In genomic region chr14:30283822-30284446, GRCh38 we compare ENCODE assay signal across 8 cellular contexts.
DNase-seq lines count a peak whose midpoint lies in the region; ATAC-seq and TF ChIP-seq lines count a peak whose summit lies in the region.

No MANE protein-coding gene starts in this region.

- H3K36me3 ChIP-seq in mammary epithelial cell (ENCODE audit: insufficient read depth, low read length) (no peaks in the 10 kb centered on the region), aorta (ENCODE audit: control insufficient read depth in 1 of 2, insufficient read depth in 2 of 2, low read length in 1 of 2) (no peaks in the 10 kb centered on the region)

- CTCF ChIA-PET in mammary epithelial cell (lab: Charles Lee; ENCODE audit: low non-redundant PET), result interaction anchor here (0.5 to 0.9 kb wide), 8 partner anchors 13 to 422 kb away, joined by 3 to 6 read pairs (median 4); no protein-coding TSS in a partner anchor

- in situ Hi-C loops in GM13976 (cut with MboI; ENCODE audit: low sequenced_read_pairs, unreplicated experiment) (no loop called here), mammary epithelial cell (cut with MboI; ENCODE audit: low sequenced_read_pairs in 2 of 2) (no loop called here)

- no TSS peak for BruUV-seq in mammary epithelial cell (replicated peaks; lab: Mats Ljungman, UMichigan)

- H3K9ac ChIP-seq in mammary epithelial cell (ENCODE audit: insufficient read depth, low read length), result no peak overlapping the region

- H3K9me3 ChIP-seq in mammary epithelial cell (replicated peaks; ENCODE audit: insufficient read depth, low read length) (no peaks in the 10 kb centered on the region), aorta (ENCODE audit: control insufficient read depth, low read length) (no peaks in the 10 kb centered on the region)

- intact Hi-C loops in mammary epithelial cell (cut with micrococcal nuclease) (loop anchor here (5.0 kb wide), 1 partner anchor 732 kb away; no protein-coding TSS in a partner anchor), aorta (cut with DNase I) (no loop called here)

- no peaks in the 10 kb centered on the region for H3K79me2 ChIP-seq in mammary epithelial cell (ENCODE audit: insufficient read depth, low read length)

- H2AFZ ChIP-seq in mammary epithelial cell (ENCODE audit: low read depth, low read length), result no peak overlapping the region

- H4K20me1 ChIP-seq in mammary epithelial cell (ENCODE audit: insufficient read depth, low read length), result no peaks in the 10 kb centered on the region

- no peak overlapping the region for H3K27ac Mint-ChIP-seq in nephron progenitor cell

- peak; percentile 4 to 39 for DNase-seq in AML-193 (lab: John Stamatoyannopoulos, UW)
- no peak for DNase-seq in GM13976 (ENCODE audit: low spot score)
- peak; percentile 66 for DNase-seq in NAMALWA (ENCODE audit: low spot score)
- DNase-seq in mammary epithelial cell, result peak; percentile 42
- peak; percentile 38 for DNase-seq in nephron progenitor cell
- no peak for DNase-seq in aorta
- no peak for DNase-seq in NCI-H2029 (lab: John Stamatoyannopoulos, UW)
- DNase-seq in ecto neural progenitor cell (ENCODE audit: low spot score), result no peak

- no peak overlapping the region for H3K4me3 ChIP-seq in mammary epithelial cell (replicated peaks in 1 of 3; ENCODE audit: insufficient read depth in 1 of 3, low read depth in 2 of 3, low read length in 3 of 3)
- H3K4me3 ChIP-seq in aorta (ENCODE audit: low read length in 2 of 2), result no peak overlapping the region

- TF ChIP-seq CTCF in GM13976 (IDR thresholded peaks at IDR 0.05; ENCODE audit: borderline replicate concordance, control extremely low read depth, extremely low read depth, insufficient read depth, missing control alignments), result peak; percentile 49
- peak; percentile 92 to 95 for TF ChIP-seq CTCF in mammary epithelial cell (conservative IDR thresholded peaks at IDR 0.05 in 1 of 2, IDR thresholded peaks at IDR 0.05 in 1 of 2; ENCODE audit: extremely low read depth in 1 of 2, insufficient read depth in 1 of 2, low read depth in 1 of 2, low read length in 2 of 2)
- TF ChIP-seq CTCF in nephron progenitor cell (IDR thresholded peaks at IDR 0.05), result peak; percentile 66

- H3K27me3 ChIP-seq in mammary epithelial cell (ENCODE audit: insufficient read depth, low read length) (no peaks in the 10 kb centered on the region), aorta (ENCODE audit: control insufficient read depth in 1 of 2, insufficient read depth in 2 of 2, low read length in 1 of 2) (no peaks in the 10 kb centered on the region)

- no peak for ATAC-seq in aorta (ENCODE audit: low FRiP score)

- no peaks in the 10 kb centered on the region for H3K27me3 Mint-ChIP-seq in nephron progenitor cell (ENCODE audit: low read depth, poor library complexity)

- 17% methylated on average over 2 of the region's 2 CpGs for WGBS in mammary epithelial cell (ENCODE audit: low coverage, missing lambda C conversion rate)
- 61 to 63% methylated on average over 2 of the region's 2 CpGs for WGBS in aorta, 2 donors

- H3K36me3 Mint-ChIP-seq in nephron progenitor cell (ENCODE audit: low read depth), result no peaks in the 10 kb centered on the region

- H3K4me1 Mint-ChIP-seq in nephron progenitor cell, result no peaks in the 10 kb centered on the region

- H3K9me3 Mint-ChIP-seq in nephron progenitor cell, result no peaks in the 10 kb centered on the region

- no peak overlapping the region for H3K4me3 Mint-ChIP-seq in nephron progenitor cell

- dilution Hi-C loops in mammary epithelial cell (cut with HindIII; ENCODE audit: low sequenced_read_pairs), result no loop called here

- H3K27ac ChIP-seq in mammary epithelial cell (ENCODE audit: insufficient read depth, low read depth, low read length) (no peak overlapping the region), aorta (ENCODE audit: low read depth in 1 of 2, low read length in 2 of 2) (no peak overlapping the region)

- no peak overlapping the region for H3K4me2 ChIP-seq in mammary epithelial cell (ENCODE audit: insufficient read depth, low read depth, low read length)

- H3K4me1 ChIP-seq in mammary epithelial cell (ENCODE audit: insufficient read depth, low read length), result no peaks in the 10 kb centered on the region
- no peaks in the 10 kb centered on the region for H3K4me1 ChIP-seq in aorta (ENCODE audit: control insufficient read depth in 1 of 2, insufficient read depth in 2 of 2, low read length in 2 of 2)

Comparison
In these comparisons a context has a peak if more than half of its experiments do, and no peak if none do; other contexts are left out.
1. DNase-seq: peak in AML-193 (2 of 2), NAMALWA (single experiment), mammary epithelial cell (single experiment) and nephron progenitor cell (single experiment); none in GM13976 (single experiment), aorta (0 of 2), NCI-H2029 (single experiment) and ecto neural progenitor cell (single experiment).
2. Peak in every context shown above with its lines, with median percentiles within 50 percentile points of each other: CTCF ChIP-seq.